ENCODE assay signal across 8 cellular contexts in the genomic region with DNA sequence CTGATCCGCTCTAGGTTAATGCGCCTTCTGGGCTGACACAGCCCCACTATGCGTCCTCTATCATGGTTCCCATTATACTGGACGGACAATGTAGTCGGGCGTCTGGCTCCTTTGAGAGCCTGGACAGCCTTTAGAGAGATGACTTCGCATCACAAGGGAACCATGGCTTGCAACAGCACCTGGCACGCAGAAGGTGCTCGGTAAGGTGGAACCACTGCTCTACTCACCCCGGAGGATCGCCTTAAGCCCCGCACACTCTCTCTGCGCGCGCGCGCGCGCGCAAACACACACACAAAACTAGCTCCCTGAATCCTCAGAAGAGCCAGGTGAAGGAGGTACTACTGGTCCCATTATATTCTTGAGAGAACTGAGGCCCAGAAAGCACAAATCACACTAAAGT. TPM values are rescaled to one million over a fixed set of nuclear protein-coding genes. Genes with fewer than 3 reads are reported as not detected.
DNase-seq lines count a peak whose midpoint lies in the region; ATAC-seq and TF ChIP-seq lines count a peak whose summit lies in the region.

No MANE protein-coding gene starts in this region.

- H3K27ac ChIP-seq in iPS-20b (ENCODE audit: low read length) (no peak overlapping the region), stomach (peak overlapping the region; percentile 23 to 89 (median 83))

- H3K9ac ChIP-seq in iPS-20b (ENCODE audit: low read depth, low read length): peak overlapping the region; percentile 67; the same call in 1 of the 2 replicates

- H3K9me3 ChIP-seq in iPS-20b (ENCODE audit: insufficient read depth, low read depth, low read length) (no peaks in the 10 kb centered on the region), stomach (no peaks in the 10 kb centered on the region)

- H3K4me1 ChIP-seq in iPS-20b (ENCODE audit: insufficient read depth, low read length) (peaks cover 26% of the 10 kb centered on the region; the same call in 1 of the 2 replicates), stomach (peaks cover 19 to 46% (median 30%) of the 10 kb centered on the region in 4 donors)

- H3K27ac Mint-ChIP-seq in activated T-helper 17 cell treated with anti-CD3 and anti-CD28 coated beads, Interleukin-2, amount 50 U/mL, for 72 hours: peak overlapping the region; percentile 74

- no peak for TF ChIP-seq EP300 in stomach (IDR thresholded peaks at IDR 0.05)

- H3K4me3 ChIP-seq in iPS-20b (ENCODE audit: low read length) (peak overlapping the region; percentile 74), stomach (peak overlapping the region; percentile 51 to 63 (median 56))

- intact Hi-C loops in stomach (cut with DNase I; ENCODE audit: low total_unique reads): no loop called here

- H3K36me3 Mint-ChIP-seq in activated T-helper 17 cell treated with anti-CD3 and anti-CD28 coated beads, Interleukin-2, amount 50 U/mL, for 72 hours (ENCODE audit: low read depth): no peaks in the 10 kb centered on the region

- peak overlapping the region; percentile 88 for H3K4me3 Mint-ChIP-seq in activated T-helper 17 cell treated with anti-CD3 and anti-CD28 coated beads, Interleukin-2, amount 50 U/mL, for 72 hours

- no peaks in the 10 kb centered on the region for H3K9me3 Mint-ChIP-seq in activated T-helper 17 cell treated with anti-CD3 and anti-CD28 coated beads, Interleukin-2, amount 50 U/mL, for 72 hours

- DNase-seq in NCI-H82 (lab: John Stamatoyannopoulos, UW) (peak; percentile 79), NCI-H82 treated with DMSO at 0.1 percent for 48 hours (lab: John Stamatoyannopoulos, UW; ENCODE audit: unreplicated experiment) (no peak), stomach (no peak), HUDEP-2 (lab: John Stamatoyannopoulos, UW; ENCODE audit: unreplicated experiment in 76 of 76) (no peak)

- TF ChIP-seq CTCF in stomach (IDR thresholded peaks at IDR 0.05): no peak

- H3K27me3 Mint-ChIP-seq in activated T-helper 17 cell treated with anti-CD3 and anti-CD28 coated beads, Interleukin-2, amount 50 U/mL, for 72 hours: no peaks in the 10 kb centered on the region

- H3K27me3 ChIP-seq in iPS-20b (ENCODE audit: insufficient read depth, low read length) (no peaks in the 10 kb centered on the region), stomach (no peaks in the 10 kb centered on the region)

- no peak for TF ChIP-seq POLR2A in stomach (IDR thresholded peaks at IDR 0.05)

- H3K4me1 Mint-ChIP-seq in activated T-helper 17 cell treated with anti-CD3 and anti-CD28 coated beads, Interleukin-2, amount 50 U/mL, for 72 hours: peaks cover 12% of the 10 kb centered on the region

- WGBS in stomach, 5 donors: 52 to 67% (median 55%) methylated on average over 20 of the region's 20 CpGs

- H3K36me3 ChIP-seq in iPS-20b (ENCODE audit: insufficient read depth, low read depth, low read length) (peaks cover 7% of the 10 kb centered on the region; the same call in 1 of the 2 replicates), stomach (peaks cover 0 to 10% (median 9%) of the 10 kb centered on the region in 4 donors)

- ATAC-seq in activated T-helper 17 cell treated with anti-CD3 and anti-CD28 coated beads, Interleukin-2, amount 50 U/mL, for 72 hours (replicated peaks): no peak
- ATAC-seq in GM18519 (IDR thresholded peaks at IDR 0.05; ENCODE audit: low FRiP score, unreplicated experiment): no peak
- ATAC-seq in HG02623 (IDR thresholded peaks at IDR 0.05; ENCODE audit: unreplicated experiment): no peak

RNA-seq across cellular contexts. Expression of a gene that starts 7.1 kb away (rescaled TPM):
- total RNA-seq in activated T-helper 17 cell treated with anti-CD3 and anti-CD28 coated beads, Interleukin-2, amount 50 U/mL, for 72 hours: 10 to 100 TPM; 18.2 to 20.4 TPM
- 100 to 1,000 TPM in 1 of 5 donors, 10 to 100 TPM in 4; 13.2 to 279 (median 43.3) TPM for total RNA-seq in stomach
- polyA plus RNA-seq in stomach: 1 to 10 TPM; 5.4 to 9.8 (median 6.0) TPM

RNA-seq across cellular contexts. Expression of a gene that starts 8.9 kb away (rescaled TPM):
- 10 to 100 TPM; 21.7 to 44.0 TPM for total RNA-seq in activated T-helper 17 cell treated with anti-CD3 and anti-CD28 coated beads, Interleukin-2, amount 50 U/mL, for 72 hours
- 10 to 100 TPM in 4 of 5 donors, not detected in 1; 24.0 to 36.5 (median 32.0) TPM for total RNA-seq in stomach
- 10 to 100 TPM; 22.6 to 32.7 (median 27.4) TPM for polyA plus RNA-seq in stomach

RNA-seq across cellular contexts. Expression of a gene that starts 15.1 kb away (rescaled TPM):
- not detected for total RNA-seq in activated T-helper 17 cell treated with anti-CD3 and anti-CD28 coated beads, Interleukin-2, amount 50 U/mL, for 72 hours
- total RNA-seq in stomach: not detected
- not detected for polyA plus RNA-seq in stomach

RNA-seq across cellular contexts. Expression of a gene that starts 40.3 kb away (rescaled TPM):
- total RNA-seq in activated T-helper 17 cell treated with anti-CD3 and anti-CD28 coated beads, Interleukin-2, amount 50 U/mL, for 72 hours: 100 to 1,000 TPM; 763 to 862 TPM
- 100 to 1,000 TPM; 109 to 509 (median 431) TPM for total RNA-seq in stomach
- polyA plus RNA-seq in stomach: 100 to 1,000 TPM; 407 to 714 (median 486) TPM

RNA-seq across cellular contexts. Expression of a gene that starts 50.7 kb away (rescaled TPM):
- 100 to 1,000 TPM; 193 to 216 TPM for total RNA-seq in activated T-helper 17 cell treated with anti-CD3 and anti-CD28 coated beads, Interleukin-2, amount 50 U/mL, for 72 hours
- 100 to 1,000 TPM in 3 of 5 donors, 10 to 100 TPM in 2; 44.3 to 194 (median 105) TPM for total RNA-seq in stomach
- polyA plus RNA-seq in stomach: 100 to 1,000 TPM; 194 to 437 (median 306) TPM
